23 cellular contexts compared by ENCODE assay signal in the genomic region with DNA sequence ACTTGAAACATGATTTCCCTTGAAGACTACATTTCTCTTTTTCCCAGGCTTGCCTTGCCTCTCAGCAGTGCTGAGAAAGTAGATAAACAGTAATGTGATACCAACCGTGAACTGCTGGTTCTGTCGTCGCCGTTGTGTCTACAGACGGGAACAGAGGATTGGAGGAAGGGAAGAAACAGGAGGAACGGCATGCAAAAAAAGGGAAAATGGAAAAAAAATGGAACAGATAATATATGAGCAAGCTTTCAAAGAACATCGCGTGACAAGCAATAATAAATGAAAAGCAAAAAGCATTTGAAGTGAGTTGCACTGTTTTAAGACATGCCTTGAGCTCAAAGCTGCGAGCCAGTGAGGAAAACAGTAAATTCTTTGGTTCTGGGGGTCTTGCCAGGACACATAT.
DNase-seq lines count a peak whose midpoint lies in the region; TF ChIP-seq lines count a peak whose summit lies in the region.
"Had no signal": no experiment of that assay in that cellular context is flagged by ENCODE, and none has a peak within 500 bp of the region (broad histone marks: within the 10 kb centered on the region; RNA-seq: fewer than 3 reads in every experiment).

No MANE protein-coding gene starts in this region.

- H3K27ac ChIP-seq in parathyroid adenoma (no peak overlapping the region), stomach (no peak overlapping the region)
- H3K27ac ChIP-seq: esophagus muscularis mucosa, PC-9, right atrium auricular region had no signal

- no peaks in the 10 kb centered on the region for H3K4me1 ChIP-seq in parathyroid adenoma
- H3K4me1 ChIP-seq in stomach: peaks cover 0 to 10% (median 0%) of the 10 kb centered on the region in 4 donors
- H3K4me1 ChIP-seq: Caco-2, esophagus muscularis mucosa, right atrium auricular region had no signal

- peaks cover 71% of the 10 kb centered on the region for H3K4me1 Mint-ChIP-seq in brain
- H3K4me1 Mint-ChIP-seq: naive B cell had no signal

- no peak overlapping the region for H3K4me2 ChIP-seq in parathyroid adenoma (ENCODE audit: low read length)
- H3K4me2 ChIP-seq: PC-9 had no signal

- no peak for TF ChIP-seq POLR2A in stomach (IDR thresholded peaks at IDR 0.05)

- intact Hi-C loops in stomach (cut with DNase I; ENCODE audit: low total_unique reads): no loop called here

- no peaks in the 10 kb centered on the region for H3K79me2 ChIP-seq in parathyroid adenoma

- no peak overlapping the region for H3K9ac ChIP-seq in parathyroid adenoma

- TF ChIP-seq EP300 in stomach (IDR thresholded peaks at IDR 0.05): no peak

- H3K27me3 ChIP-seq in parathyroid adenoma (ENCODE audit: control insufficient read depth, insufficient read depth, low read length): no peaks in the 10 kb centered on the region
- no peaks in the 10 kb centered on the region for H3K27me3 ChIP-seq in stomach
- H3K27me3 ChIP-seq: esophagus muscularis mucosa, right atrium auricular region had no signal

- H3K4me3 Mint-ChIP-seq in brain: peak overlapping the region in 1 of 5 experiments; percentile 6
- H3K4me3 Mint-ChIP-seq: effector memory CD8-positive, alpha-beta T cell; naive B cell; stimulated activated naive CD8-positive, alpha-beta T cell treated with anti-CD3 and anti-CD28 coated beads, Interleukin-15, Interleukin-2, amounts not matched to agents 100 ng/mL and 50 ng/mL, for 24 hours had no signal

- peak overlapping the region in 4 of 5 experiments; percentile 28 to 70 (median 51) for H3K27ac Mint-ChIP-seq in brain
- H3K27ac Mint-ChIP-seq: effector memory CD8-positive, alpha-beta T cell; naive B cell; stimulated activated naive CD8-positive, alpha-beta T cell treated with anti-CD3 and anti-CD28 coated beads, Interleukin-15, Interleukin-2, amounts not matched to agents 100 ng/mL and 50 ng/mL, for 24 hours had no signal

- H3K36me3 ChIP-seq in parathyroid adenoma (ENCODE audit: control insufficient read depth, insufficient read depth, low read length) (no peaks in the 10 kb centered on the region), stomach (no peaks in the 10 kb centered on the region)
- H3K36me3 ChIP-seq: esophagus muscularis mucosa, right atrium auricular region had no signal

- DNase-seq in DMS153 treated with DMSO at 0.1 percent for 48 hours (lab: John Stamatoyannopoulos, UW; ENCODE audit: unreplicated experiment) (peak; percentile 76), NCI-H2029 treated with DMSO at 0.1 percent for 48 hours (lab: John Stamatoyannopoulos, UW) (peak; percentile 59), germinal center (ENCODE audit: low spot score) (no peak), stomach (no peak), NAMALWA (ENCODE audit: low spot score) (no peak), HCEC 1CT (no peak)
- DNase-seq: activated naive CD4-positive, alpha-beta T cell treated with anti-CD3 and anti-CD28 coated beads, Interleukin-2, amount 50 U/mL, for 16 hours; activated T-cell treated with anti-CD3 and anti-CD28 coated beads, Interleukin-2, amount 50 U/mL, for 48 hours; anterior cingulate cortex; Caco-2; effector memory CD8-positive, alpha-beta T cell; Karpas-422; mammary epithelial cell; naive B cell; NCI-H1105; PC-9; stimulated activated CD4-positive, alpha-beta T cell treated with anti-CD3 and anti-CD28 coated beads, Interleukin-12 subunit alpha, Interleukin-12 subunit beta, amount 100 ng/mL, for 4 hours; trophoblast cell had no signal

- peaks cover 32% of the 10 kb centered on the region for H3K36me3 Mint-ChIP-seq in brain
- H3K36me3 Mint-ChIP-seq: naive B cell had no signal

- WGBS in stomach, 5 donors: 53 to 81% (median 74%) methylated on average over 9 of the region's 9 CpGs

- H3K9me3 ChIP-seq in parathyroid adenoma (ENCODE audit: control insufficient read depth, low read length): no peaks in the 10 kb centered on the region
- no peaks in the 10 kb centered on the region for H3K9me3 ChIP-seq in stomach
- H3K9me3 ChIP-seq: Caco-2, esophagus muscularis mucosa, right atrium auricular region had no signal

- H3K4me3 ChIP-seq in parathyroid adenoma (ENCODE audit: low read depth, low read length): no peak overlapping the region
- no peak overlapping the region for H3K4me3 ChIP-seq in stomach
- H3K4me3 ChIP-seq: esophagus muscularis mucosa, PC-9, right atrium auricular region had no signal

- H3K27me3 Mint-ChIP-seq in brain: peaks cover 2% of the 10 kb centered on the region
- H3K27me3 Mint-ChIP-seq: effector memory CD8-positive, alpha-beta T cell; naive B cell had no signal

- H3K9me3 Mint-ChIP-seq in brain: peaks cover 0 to 3% (median 0%) of the 10 kb centered on the region in 5 experiments
- H3K9me3 Mint-ChIP-seq: effector memory CD8-positive, alpha-beta T cell; stimulated activated naive CD8-positive, alpha-beta T cell treated with anti-CD3 and anti-CD28 coated beads, Interleukin-15, Interleukin-2, amounts not matched to agents 100 ng/mL and 50 ng/mL, for 24 hours had no signal

- no peak for TF ChIP-seq CTCF in brain (conservative IDR thresholded peaks at IDR 0.05)
- no peak for TF ChIP-seq CTCF in parathyroid adenoma (IDR thresholded peaks at IDR 0.05)
- TF ChIP-seq CTCF in stomach (IDR thresholded peaks at IDR 0.05): no peak

- H2AFZ ChIP-seq in parathyroid adenoma: peak overlapping the region; percentile 33
- H2AFZ ChIP-seq: PC-9 had no signal

Comparison
In these comparisons a context has a peak if more than half of its experiments do, and no peak if none do; other contexts are left out.
1. DNase-seq: peak in DMS153 treated with DMSO at 0.1 percent for 48 hours (single experiment) and NCI-H2029 treated with DMSO at 0.1 percent for 48 hours (single experiment); none in germinal center (single experiment), stomach (single experiment), NAMALWA (single experiment) and HCEC 1CT (single experiment).